14 cellular contexts compared by ENCODE assay signal in the genomic region with DNA sequence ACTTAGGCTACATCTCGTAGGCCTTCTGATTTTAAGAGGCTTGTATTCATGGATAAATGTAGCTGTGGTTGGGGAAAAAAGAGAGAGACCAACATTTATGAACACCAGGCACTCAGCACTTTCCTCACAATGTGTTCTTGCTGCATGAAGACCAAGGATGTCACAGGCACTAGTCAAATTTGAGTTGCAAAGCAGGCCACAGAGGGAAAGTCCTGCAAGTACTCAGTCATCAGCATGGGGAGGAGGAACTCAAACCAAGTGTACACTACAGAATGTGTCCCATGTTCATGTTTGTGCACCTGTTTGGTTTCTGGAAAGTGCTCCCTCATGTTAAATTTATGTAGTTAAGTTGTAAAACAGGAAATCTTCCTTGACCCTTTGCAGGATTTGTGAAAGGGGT. TPM values are rescaled to one million over a fixed set of nuclear protein-coding genes. Genes with fewer than 3 reads are reported as not detected.
DNase-seq lines count a peak whose midpoint lies in the region; ATAC-seq and TF ChIP-seq lines count a peak whose summit lies in the region.
"Had no signal": no experiment of that assay in that cellular context is flagged by ENCODE, and none has a peak within 500 bp of the region (broad histone marks: within the 10 kb centered on the region; RNA-seq: fewer than 3 reads in every experiment).

No MANE protein-coding gene starts in this region.

- peak overlapping the region; percentile 84 to 96 (median 88) for H3K4me3 Mint-ChIP-seq in IgD-negative memory B cell

- H4K91ac ChIP-seq in mesenchymal stem cell (ENCODE audit: low read length) = no peak overlapping the region

- in situ Hi-C loops in GM13977 (cut with MboI; ENCODE audit: low pct_unique_long_range_greater_than_20kb, low sequenced_read_pairs, unreplicated experiment) (loop anchor here (25.0 kb wide), 1 partner anchor 716 kb away; no protein-coding TSS in a partner anchor), G401 (cut with HindIII; ENCODE audit: low sequenced_read_pairs) (no loop called here)

- H3K4me2 ChIP-seq in mesenchymal stem cell (ENCODE audit: low read length, poor library complexity, severe bottlenecking) = no peak overlapping the region

- H3K9me3 ChIP-seq in mesenchymal stem cell (ENCODE audit: control insufficient read depth, low read length) = no peaks in the 10 kb centered on the region
- H3K9me3 ChIP-seq: adrenal gland, colonic mucosa, tibial artery had no signal

- no peak overlapping the region for H3K18ac ChIP-seq in mesenchymal stem cell (ENCODE audit: low read depth in 1 of 2, low read length in 2 of 2)

- no peak overlapping the region for H2BK5ac ChIP-seq in mesenchymal stem cell (ENCODE audit: low read depth, low read length, poor library complexity, severe bottlenecking)

- H3K4me1 ChIP-seq in mesenchymal stem cell (ENCODE audit: control insufficient read depth, insufficient read depth, low read depth, low read length) = peaks cover 5% of the 10 kb centered on the region
- H3K4me1 ChIP-seq: adrenal gland, colonic mucosa had no signal

- no peak overlapping the region for H3K23ac ChIP-seq in mesenchymal stem cell (ENCODE audit: low read length in 2 of 2)

- no peak overlapping the region for H3K27ac ChIP-seq in mesenchymal stem cell (ENCODE audit: low read length, poor library complexity, severe bottlenecking)
- H3K27ac ChIP-seq: adrenal gland, colonic mucosa, tibial artery had no signal

- H2BK15ac ChIP-seq in mesenchymal stem cell (ENCODE audit: low read depth, poor library complexity, severe bottlenecking) = no peak overlapping the region

- H3K9ac ChIP-seq in mesenchymal stem cell (ENCODE audit: low read length) = no peak overlapping the region

- peaks cover 2% of the 10 kb centered on the region for H3K36me3 Mint-ChIP-seq in IgD-negative memory B cell
- H3K36me3 Mint-ChIP-seq in activated naive CD4-positive, alpha-beta T cell treated with anti-CD3 and anti-CD28 coated beads, Interleukin-2, amount 50 U/mL, for 72 hours = no peaks in the 10 kb centered on the region

- no peak for TF ChIP-seq CTCF in GM13977 (IDR thresholded peaks at IDR 0.05; ENCODE audit: extremely low read depth, insufficient read depth, missing control alignments)

- 100% methylated on average over 1 of the region's 1 CpG for WGBS in mesenchymal stem cell

- H2BK120ac ChIP-seq in mesenchymal stem cell (ENCODE audit: low read depth, low read length) = no peak overlapping the region

- no peak overlapping the region for H2AK5ac ChIP-seq in mesenchymal stem cell (ENCODE audit: low read length, severe bottlenecking)

- H2BK12ac ChIP-seq in mesenchymal stem cell (ENCODE audit: low read length in 2 of 2) = no peak overlapping the region

- H3K4me3 ChIP-seq in mesenchymal stem cell (ENCODE audit: insufficient read depth in 1 of 2, low read depth in 1 of 2, low read length in 2 of 2) = no peak overlapping the region
- H3K4me3 ChIP-seq: adrenal gland, colonic mucosa, tibial artery had no signal

- H3K36me3 ChIP-seq in mesenchymal stem cell (ENCODE audit: control insufficient read depth in 1 of 2, insufficient read depth in 2 of 2, low read depth in 1 of 2, low read length in 2 of 2) = no peaks in the 10 kb centered on the region
- H3K36me3 ChIP-seq: adrenal gland, colonic mucosa had no signal

- no peak overlapping the region for H3K4ac ChIP-seq in mesenchymal stem cell (ENCODE audit: low read depth in 1 of 2, low read length in 2 of 2)

- no peaks in the 10 kb centered on the region for H3K79me1 ChIP-seq in mesenchymal stem cell (replicated peaks; ENCODE audit: low read length, poor library complexity, severe bottlenecking)

- no peak overlapping the region for H2AFZ ChIP-seq in mesenchymal stem cell (ENCODE audit: low read depth, low read length)

- H3K4me1 Mint-ChIP-seq in IgD-negative memory B cell = peaks cover 44 to 49% (median 49%) of the 10 kb centered on the region in 3 donors

- H3K9me3 Mint-ChIP-seq in IgD-negative memory B cell = no peaks in the 10 kb centered on the region
- no peaks in the 10 kb centered on the region for H3K9me3 Mint-ChIP-seq in activated naive CD4-positive, alpha-beta T cell treated with anti-CD3 and anti-CD28 coated beads, Interleukin-2, amount 50 U/mL, for 72 hours

- DNase-seq in GM13977 (ENCODE audit: low spot score) = peak; percentile 37
- no peak for DNase-seq in activated naive CD4-positive, alpha-beta T cell treated with anti-CD3 and anti-CD28 coated beads, Interleukin-2, amount 50 U/mL, for 72 hours (ENCODE audit: low spot score in 2 of 2)
- no peak for DNase-seq in SKM-1 (lab: John Stamatoyannopoulos, UW; ENCODE audit: unreplicated experiment)
- no peak for DNase-seq in G401 (ENCODE audit: low spot score)
- DNase-seq in mesenchymal stem cell = no peak
- DNase-seq: adrenal gland, colonic mucosa, EL, NCI-H2029, tibial artery had no signal

- no peaks in the 10 kb centered on the region for H3K27me3 ChIP-seq in mesenchymal stem cell (ENCODE audit: control insufficient read depth in 1 of 2, insufficient read depth in 1 of 2, low read length in 2 of 2)
- H3K27me3 ChIP-seq: adrenal gland, colonic mucosa, tibial artery had no signal

- peak overlapping the region; percentile 87 to 97 (median 89) for H3K27ac Mint-ChIP-seq in IgD-negative memory B cell
- H3K27ac Mint-ChIP-seq in activated naive CD4-positive, alpha-beta T cell treated with anti-CD3 and anti-CD28 coated beads, Interleukin-2, amount 50 U/mL, for 72 hours = no peak overlapping the region

- no peak overlapping the region for H4K8ac ChIP-seq in mesenchymal stem cell (ENCODE audit: low read length)

- H3K14ac ChIP-seq in mesenchymal stem cell (ENCODE audit: low read length in 2 of 2) = no peak overlapping the region

- no peaks in the 10 kb centered on the region for H3K27me3 Mint-ChIP-seq in IgD-negative memory B cell

- peak; percentile 67 for ATAC-seq in GM19397 (IDR thresholded peaks at IDR 0.05; ENCODE audit: unreplicated experiment)
- ATAC-seq in HG02840 (IDR thresholded peaks at IDR 0.05; ENCODE audit: low FRiP score, unreplicated experiment) = peak; percentile 59
- no peak for ATAC-seq in activated naive CD4-positive, alpha-beta T cell treated with anti-CD3 and anti-CD28 coated beads, Interleukin-2, amount 50 U/mL, for 72 hours
- ATAC-seq: sciatic nerve had no signal

RNA-seq across cellular contexts. Expression of a gene that starts 8.7 kb away (rescaled TPM):
- 68.6 TPM for polyA plus RNA-seq in IgD-negative memory B cell
- total RNA-seq in activated naive CD4-positive, alpha-beta T cell treated with anti-CD3 and anti-CD28 coated beads, Interleukin-2, amount 50 U/mL, for 72 hours = 1 to 10 TPM; 5.4 to 8.6 TPM
- 1.9 and 6.9 TPM in 2 replicates for total RNA-seq in G401 (2014; rRNA removed; shearing (Covaris generic))
- 16.6 TPM for polyA plus RNA-seq in mesenchymal stem cell (2013, experiment 1 of 2)
- 16.7 TPM for polyA plus RNA-seq in mesenchymal stem cell (2013, experiment 2 of 2)

RNA-seq across cellular contexts. Expression of a gene that starts 48.3 kb away (rescaled TPM):
- 141 TPM for polyA plus RNA-seq in IgD-negative memory B cell
- total RNA-seq in activated naive CD4-positive, alpha-beta T cell treated with anti-CD3 and anti-CD28 coated beads, Interleukin-2, amount 50 U/mL, for 72 hours = 100 to 1,000 TPM; 408 to 420 TPM
- 1,037 and 1,164 TPM in 2 replicates for total RNA-seq in G401 (2014; rRNA removed; shearing (Covaris generic))
- polyA plus RNA-seq in mesenchymal stem cell (2013, experiment 1 of 2) = 130 TPM
- 133 TPM for polyA plus RNA-seq in mesenchymal stem cell (2013, experiment 2 of 2)

Comparison
In these comparisons a context has a peak if more than half of its experiments do, and no peak if none do; other contexts are left out.
1. ATAC-seq: peak in GM19397 (single experiment) and HG02840 (single experiment); none in activated naive CD4-positive, alpha-beta T cell treated with anti-CD3 and anti-CD28 coated beads, Interleukin-2, amount 50 U/mL, for 72 hours (0 of 2).
2. H3K27ac Mint-ChIP-seq: peak in IgD-negative memory B cell (3 of 3); none in activated naive CD4-positive, alpha-beta T cell treated with anti-CD3 and anti-CD28 coated beads, Interleukin-2, amount 50 U/mL, for 72 hours (0 of 2).